9 cellular contexts compared by ENCODE assay signal in the genomic region with DNA sequence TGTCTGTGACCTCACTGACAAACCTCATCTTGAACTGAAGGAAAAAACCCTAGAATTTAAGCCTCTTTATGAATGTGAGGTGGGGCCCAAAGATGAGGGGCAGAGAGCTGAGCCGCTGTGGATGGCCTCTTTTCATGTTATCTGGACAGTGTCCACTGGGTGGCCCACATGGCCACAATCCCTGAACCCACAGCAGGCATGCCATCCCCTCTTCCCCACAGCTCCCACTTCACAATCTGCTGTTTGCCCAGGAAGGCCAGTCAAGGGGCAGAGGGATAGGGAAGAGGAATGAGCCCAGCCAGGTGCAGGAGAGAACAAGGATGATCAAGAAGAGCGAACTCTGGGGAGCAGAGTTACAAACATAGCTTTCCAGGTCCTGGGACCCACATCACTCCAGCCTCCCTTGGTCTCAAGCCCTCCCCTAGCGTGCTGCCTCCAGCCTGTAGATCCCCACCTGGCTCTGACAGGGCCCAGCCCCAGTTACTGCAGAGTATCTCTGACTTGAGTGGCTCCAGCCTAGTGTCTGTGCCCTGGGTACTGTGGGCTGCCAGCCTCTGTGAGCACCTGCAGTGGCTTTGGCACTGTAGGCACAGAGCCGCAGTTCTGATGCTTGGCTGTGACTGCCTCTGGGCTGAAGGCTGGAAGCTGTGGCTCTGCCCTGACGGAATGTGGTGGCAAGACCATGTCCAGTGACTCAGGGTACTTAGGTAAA. TPM values are rescaled to one million over a fixed set of nuclear protein-coding genes. Genes with fewer than 3 reads are reported as not detected.
DNase-seq lines count a peak whose midpoint lies in the region; ATAC-seq, FAIRE-seq and TF ChIP-seq lines count a peak whose summit lies in the region.
"Had no signal": no experiment of that assay in that cellular context is flagged by ENCODE, and none has a peak within 500 bp of the region (broad histone marks: within the 10 kb centered on the region; RNA-seq: fewer than 3 reads in every experiment).

No MANE protein-coding gene starts in this region.

- in situ Hi-C loops in astrocyte of the spinal cord (cut with HindIII; ENCODE audit: low sequenced_read_pairs) = no loop called here

- no peak for ATAC-seq in natural killer cell treated with Interleukin-12 subunit alpha and Interleukin-12 subunit beta and Interleukin-15 and Interleukin-18, amount 100 ng/mL, for 72 hours
- ATAC-seq in HG02610 (IDR thresholded peaks at IDR 0.05; ENCODE audit: unreplicated experiment) = no peak

- H3K4me1 ChIP-seq in Caco-2 (no peaks in the 10 kb centered on the region), mesenchymal stem cell (ENCODE audit: control insufficient read depth, insufficient read depth, low read depth, low read length) (peaks cover 11% of the 10 kb centered on the region)

- peaks cover 1% of the 10 kb centered on the region; the same call in 1 of the 2 replicates for H3K36me3 ChIP-seq in Caco-2 (ENCODE audit: control insufficient read depth, insufficient read depth, low read length)
- peaks cover 14 to 41% of the 10 kb centered on the region in 2 experiments for H3K36me3 ChIP-seq in mesenchymal stem cell (ENCODE audit: control insufficient read depth in 1 of 2, insufficient read depth in 2 of 2, low read depth in 1 of 2, low read length in 2 of 2)

- H3K79me1 ChIP-seq in mesenchymal stem cell (replicated peaks; ENCODE audit: low read length, poor library complexity, severe bottlenecking) = no peaks in the 10 kb centered on the region

- no peak overlapping the region for H3K14ac ChIP-seq in mesenchymal stem cell (ENCODE audit: low read length in 2 of 2)

- H3K27me3 Mint-ChIP-seq in Caco-2 (ENCODE audit: insufficient read depth, unreplicated experiment) = no peaks in the 10 kb centered on the region
- H3K27me3 Mint-ChIP-seq in natural killer cell treated with Interleukin-12 subunit alpha and Interleukin-12 subunit beta and Interleukin-15 and Interleukin-18, amount 100 ng/mL, for 72 hours = no peaks in the 10 kb centered on the region

- no peak overlapping the region for H4K8ac ChIP-seq in mesenchymal stem cell (ENCODE audit: low read length)

- H3K4me1 Mint-ChIP-seq in Caco-2 (ENCODE audit: low read depth, unreplicated experiment) = peaks cover 7% of the 10 kb centered on the region
- peaks cover 5 to 7% of the 10 kb centered on the region in 2 donors for H3K4me1 Mint-ChIP-seq in natural killer cell treated with Interleukin-12 subunit alpha and Interleukin-12 subunit beta and Interleukin-15 and Interleukin-18, amount 100 ng/mL, for 72 hours (ENCODE audit: low read depth in 2 of 2)

- CTCF ChIA-PET in Caco-2 (lab: Charles Lee) = interaction anchor here (2.5 kb wide), 1 partner anchor 100 kb away, joined by 12 read pairs; no protein-coding TSS in a partner anchor
- CTCF ChIA-PET in GM10248 (lab: Yijun Ruan, JAX) = interaction anchor here (1.5 to 3.9 kb wide), 3 partner anchors 8 to 19 kb away, joined by 3 to 11 read pairs (median 6); no protein-coding TSS in a partner anchor

- no peaks in the 10 kb centered on the region for H3K9me3 ChIP-seq in Caco-2
- no peaks in the 10 kb centered on the region for H3K9me3 ChIP-seq in mesenchymal stem cell (ENCODE audit: control insufficient read depth, low read length)

- no peak for FAIRE-seq in HTR-8/SVneo (lab: Jason Lieb, UNC)

- H3K4me3 ChIP-seq in Caco-2 (ENCODE audit: low read depth, low read length) (no peak overlapping the region), astrocyte of the spinal cord (ENCODE audit: low read depth, low read length) (no peak overlapping the region), mesenchymal stem cell (ENCODE audit: insufficient read depth in 1 of 2, low read depth in 1 of 2, low read length in 2 of 2) (no peak overlapping the region)

- H3K4me3 Mint-ChIP-seq in Caco-2 (ENCODE audit: unreplicated experiment) = peak overlapping the region; percentile 45
- H3K4me3 Mint-ChIP-seq in natural killer cell treated with Interleukin-12 subunit alpha and Interleukin-12 subunit beta and Interleukin-15 and Interleukin-18, amount 100 ng/mL, for 72 hours = no peak overlapping the region

- H2AFZ ChIP-seq in mesenchymal stem cell (ENCODE audit: low read depth, low read length) = no peak overlapping the region

- H3K9me3 Mint-ChIP-seq in Caco-2 (ENCODE audit: unreplicated experiment) = no peaks in the 10 kb centered on the region
- H3K9me3 Mint-ChIP-seq in natural killer cell treated with Interleukin-12 subunit alpha and Interleukin-12 subunit beta and Interleukin-15 and Interleukin-18, amount 100 ng/mL, for 72 hours = no peaks in the 10 kb centered on the region

- no peak overlapping the region for H3K9ac ChIP-seq in mesenchymal stem cell (ENCODE audit: low read length)

- no peak overlapping the region for H3K23ac ChIP-seq in mesenchymal stem cell (ENCODE audit: low read length in 2 of 2)

- TF ChIP-seq CTCF in Caco-2 (IDR thresholded peaks at IDR 0.05; ENCODE audit: insufficient read depth in 1 of 2, low read depth in 1 of 2, low read length in 1 of 2, severe bottlenecking in 1 of 2, unreplicated experiment in 1 of 2) = peak; percentile 15 to 30
- peak; percentile 31 for TF ChIP-seq CTCF in astrocyte of the spinal cord (IDR thresholded peaks at IDR 0.05; ENCODE audit: low read depth, low read length)
- no peak for TF ChIP-seq CTCF in GM10248 (IDR thresholded peaks at IDR 0.05; ENCODE audit: control extremely low read depth, extremely low read depth, low read depth, missing control alignments)

- H2BK5ac ChIP-seq in mesenchymal stem cell (ENCODE audit: low read depth, low read length, poor library complexity, severe bottlenecking) = no peak overlapping the region

- no peak overlapping the region for H2AK5ac ChIP-seq in mesenchymal stem cell (ENCODE audit: low read length, severe bottlenecking)

- H3K36me3 Mint-ChIP-seq in Caco-2 (ENCODE audit: insufficient read depth, unreplicated experiment) = peaks cover 79% of the 10 kb centered on the region
- H3K36me3 Mint-ChIP-seq in natural killer cell treated with Interleukin-12 subunit alpha and Interleukin-12 subunit beta and Interleukin-15 and Interleukin-18, amount 100 ng/mL, for 72 hours = no peaks in the 10 kb centered on the region

- 98% methylated on average over 5 of the region's 5 CpGs for WGBS in mesenchymal stem cell

- no peak overlapping the region for H2BK12ac ChIP-seq in mesenchymal stem cell (ENCODE audit: low read length in 2 of 2)

- peak overlapping the region; percentile 7 for H4K91ac ChIP-seq in mesenchymal stem cell (ENCODE audit: low read length)

- intact Hi-C loops in Caco-2 (cut with micrococcal nuclease; ENCODE audit: unreplicated experiment) = no loop called here

- H3K4me2 ChIP-seq in mesenchymal stem cell (ENCODE audit: low read length, poor library complexity, severe bottlenecking) = no peak overlapping the region

- H3K18ac ChIP-seq in mesenchymal stem cell (ENCODE audit: low read depth in 1 of 2, low read length in 2 of 2) = no peak overlapping the region

- no peak overlapping the region for H2BK120ac ChIP-seq in mesenchymal stem cell (ENCODE audit: low read depth, low read length)

- no peak overlapping the region for H3K27ac ChIP-seq in mesenchymal stem cell (ENCODE audit: low read length, poor library complexity, severe bottlenecking)

- BruUV-seq in Caco-2 (replicated peaks; lab: Mats Ljungman, UMichigan) = no TSS peak

- H3K27ac Mint-ChIP-seq in Caco-2 (ENCODE audit: unreplicated experiment) = peak overlapping the region; percentile 82
- H3K27ac Mint-ChIP-seq in natural killer cell treated with Interleukin-12 subunit alpha and Interleukin-12 subunit beta and Interleukin-15 and Interleukin-18, amount 100 ng/mL, for 72 hours = peak overlapping the region in 1 of 2 donors; percentile 67

- no peak overlapping the region for H3K4ac ChIP-seq in mesenchymal stem cell (ENCODE audit: low read depth in 1 of 2, low read length in 2 of 2)

- H3K27me3 ChIP-seq in Caco-2 (replicated peaks; ENCODE audit: control insufficient read depth, insufficient read depth, low read length) = no peaks in the 10 kb centered on the region
- no peaks in the 10 kb centered on the region for H3K27me3 ChIP-seq in mesenchymal stem cell (ENCODE audit: control insufficient read depth in 1 of 2, insufficient read depth in 1 of 2, low read length in 2 of 2)

- H2BK15ac ChIP-seq in mesenchymal stem cell (ENCODE audit: low read depth, poor library complexity, severe bottlenecking) = no peak overlapping the region

- peak in 1 of 2 experiments; percentile 28 for DNase-seq in Caco-2
- DNase-seq in HTR-8/SVneo (ENCODE audit: insufficient read length, low spot score) = peak; percentile 29
- DNase-seq in astrocyte of the spinal cord (ENCODE audit: low read depth, low spot score) = no peak
- DNase-seq in mesenchymal stem cell = peak; percentile 26
- no peak for DNase-seq in natural killer cell treated with Interleukin-12 subunit alpha and Interleukin-12 subunit beta and Interleukin-15 and Interleukin-18, amount 100 ng/mL, for 72 hours (ENCODE audit: low spot score)
- no peak for DNase-seq in GM10248 (ENCODE audit: extremely low spot score)
- no peak for DNase-seq in stimulated activated CD4-positive, alpha-beta T cell treated with anti-CD3 and anti-CD28 coated beads, Interleukin-12 subunit alpha, Interleukin-12 subunit beta, amount 100 ng/mL, for 4 hours
- DNase-seq: NCI-H1694 treated with DMSO at 0.1 percent for 48 hours had no signal

- POLR2A ChIA-PET in Caco-2 (lab: Charles Lee) = no interaction called here
- POLR2A ChIA-PET in GM10248 (lab: Yijun Ruan, JAX) = no interaction called here

RNA-seq across cellular contexts. Expression of gene SLFNL1, which starts 1.9 kb away (rescaled TPM):
- 0.09 and 0.18 TPM in 2 replicates for total RNA-seq in Caco-2 (2022)
- polyA plus RNA-seq in mesenchymal stem cell (2013, experiment 1 of 2) = 0.04 TPM
- polyA plus RNA-seq in mesenchymal stem cell (2013, experiment 2 of 2) = 0.03 TPM
- under 1 TPM; 0.14 to 0.33 TPM for total RNA-seq in natural killer cell treated with Interleukin-12 subunit alpha and Interleukin-12 subunit beta and Interleukin-15 and Interleukin-18, amount 100 ng/mL, for 72 hours

RNA-seq across cellular contexts. Expression of gene CTPS1, which starts 43.9 kb away (rescaled TPM):
- 63.1 and 63.7 TPM in 2 replicates for total RNA-seq in Caco-2 (2022)
- 20.0 TPM for polyA plus RNA-seq in mesenchymal stem cell (2013, experiment 1 of 2)
- 19.4 TPM for polyA plus RNA-seq in mesenchymal stem cell (2013, experiment 2 of 2)
- total RNA-seq in natural killer cell treated with Interleukin-12 subunit alpha and Interleukin-12 subunit beta and Interleukin-15 and Interleukin-18, amount 100 ng/mL, for 72 hours = 100 to 1,000 TPM in 1 of 2 donors, 10 to 100 TPM in 1; 83.1 to 152 TPM

Comparison
In these comparisons a context has a peak if more than half of its experiments do, and no peak if none do; other contexts are left out.
1. DNase-seq: peak in HTR-8/SVneo (single experiment) and mesenchymal stem cell (single experiment); none in astrocyte of the spinal cord (single experiment), natural killer cell treated with Interleukin-12 subunit alpha and Interleukin-12 subunit beta and Interleukin-15 and Interleukin-18, amount 100 ng/mL, for 72 hours (single experiment), GM10248 (single experiment) and stimulated activated CD4-positive, alpha-beta T cell treated with anti-CD3 and anti-CD28 coated beads, Interleukin-12 subunit alpha, Interleukin-12 subunit beta, amount 100 ng/mL, for 4 hours (single experiment).